Comparison of ENCODE assay signal across 21 cellular contexts in genomic region chr2:7847321-7847720, GRCh38.
DNase-seq lines count a peak whose midpoint lies in the region; ATAC-seq and TF ChIP-seq lines count a peak whose summit lies in the region.
"Had no signal": no experiment of that assay in that cellular context is flagged by ENCODE, and none has a peak within 500 bp of the region (broad histone marks: within the 10 kb centered on the region; RNA-seq: fewer than 3 reads in every experiment).

No MANE protein-coding gene starts in this region.

- H3K4me1 Mint-ChIP-seq in activated CD4-positive, alpha-beta T cell treated with anti-CD3 and anti-CD28 coated beads, Interleukin-2, amount 10 ng/mL, durations not matched to agents 7 days and 5 days: peaks cover 13% of the 10 kb centered on the region
- H3K4me1 Mint-ChIP-seq in activated CD4-positive, alpha-beta memory T cell treated with anti-CD3 and anti-CD28 coated beads, Interleukin-2, amount 10 ng/mL, durations not matched to agents 7 days and 5 days: peaks cover 27% of the 10 kb centered on the region
- H3K4me1 Mint-ChIP-seq in glutamatergic neuron (ENCODE audit: low read depth, unreplicated experiment): no peaks in the 10 kb centered on the region
- H3K4me1 Mint-ChIP-seq: IgD-negative memory B cell, memory B cell had no signal

- H3K4me1 ChIP-seq in mesodermal cell (ENCODE audit: control insufficient read depth, insufficient read depth, low read length, poor library complexity, severe bottlenecking): peaks cover 35% of the 10 kb centered on the region
- H3K4me1 ChIP-seq: A549, HAP-1, suprapubic skin had no signal

- no peak for DNase-seq in activated CD4-positive, alpha-beta T cell treated with anti-CD3 and anti-CD28 coated beads, Interleukin-2, amount 10 ng/mL, durations not matched to agents 7 days and 5 days
- no peak for DNase-seq in activated CD4-positive, alpha-beta T cell treated with anti-CD3 and anti-CD28 coated beads, Interleukin-2, amount 50 U/mL, for 1 hour
- no peak for DNase-seq in activated CD4-positive, alpha-beta memory T cell treated with anti-CD3 and anti-CD28 coated beads, Interleukin-2, amount 10 ng/mL, durations not matched to agents 7 days and 5 days
- no peak for DNase-seq in glutamatergic neuron
- DNase-seq in NCI-H128 (lab: John Stamatoyannopoulos, UW; ENCODE audit: unreplicated experiment): no peak
- no peak for DNase-seq in stimulated activated CD4-positive, alpha-beta T cell treated with anti-CD3 and anti-CD28 coated beads, Interleukin-4, amount 100 ng/mL, for 1 hour
- DNase-seq: central memory CD4-positive, alpha-beta T cell; erythroblast; MM.1S; NCI-H1694; PC-9; stimulated activated CD8-positive, alpha-beta memory T cell treated with anti-CD3 and anti-CD28 coated beads, Interleukin-4, amount 100 ng/mL, for 48 hours had no signal

- H3K9me3 Mint-ChIP-seq in activated CD4-positive, alpha-beta T cell treated with anti-CD3 and anti-CD28 coated beads, Interleukin-2, amount 10 ng/mL, durations not matched to agents 7 days and 5 days: peaks cover 2% of the 10 kb centered on the region
- peaks cover 2% of the 10 kb centered on the region for H3K9me3 Mint-ChIP-seq in activated CD4-positive, alpha-beta memory T cell treated with anti-CD3 and anti-CD28 coated beads, Interleukin-2, amount 10 ng/mL, durations not matched to agents 7 days and 5 days
- H3K9me3 Mint-ChIP-seq in glutamatergic neuron (ENCODE audit: unreplicated experiment): no peaks in the 10 kb centered on the region
- H3K9me3 Mint-ChIP-seq: neural crest cell had no signal

- no peaks in the 10 kb centered on the region for H3K36me3 Mint-ChIP-seq in activated CD4-positive, alpha-beta T cell treated with anti-CD3 and anti-CD28 coated beads, Interleukin-2, amount 10 ng/mL, durations not matched to agents 7 days and 5 days (ENCODE audit: low read depth)
- no peaks in the 10 kb centered on the region for H3K36me3 Mint-ChIP-seq in activated CD4-positive, alpha-beta memory T cell treated with anti-CD3 and anti-CD28 coated beads, Interleukin-2, amount 10 ng/mL, durations not matched to agents 7 days and 5 days (ENCODE audit: low read depth)
- H3K36me3 Mint-ChIP-seq in glutamatergic neuron (ENCODE audit: unreplicated experiment): no peaks in the 10 kb centered on the region
- H3K36me3 Mint-ChIP-seq: IgD-negative memory B cell, memory B cell had no signal

- no peaks in the 10 kb centered on the region for H3K36me3 ChIP-seq in mesodermal cell (ENCODE audit: control insufficient read depth, insufficient read depth, low read length)
- H3K36me3 ChIP-seq: BLaER1 treated with 17β-estradiol and CSF1 and Interleukin-3, amounts not matched to agents 10 nM and 100 nM; HAP-1; suprapubic skin had no signal

- peak overlapping the region; percentile 87 for H3K27ac ChIP-seq in mesodermal cell (ENCODE audit: low read depth, low read length, severe bottlenecking)
- H3K27ac ChIP-seq: A549; BLaER1 treated with 17β-estradiol and CSF1 and Interleukin-3, amounts not matched to agents 10 nM and 100 nM; PC-9; suprapubic skin had no signal

- peak overlapping the region; percentile 27 for H3K27ac Mint-ChIP-seq in activated CD4-positive, alpha-beta T cell treated with anti-CD3 and anti-CD28 coated beads, Interleukin-2, amount 10 ng/mL, durations not matched to agents 7 days and 5 days
- H3K27ac Mint-ChIP-seq in activated CD4-positive, alpha-beta memory T cell treated with anti-CD3 and anti-CD28 coated beads, Interleukin-2, amount 10 ng/mL, durations not matched to agents 7 days and 5 days: peak overlapping the region; percentile 47
- no peak overlapping the region for H3K27ac Mint-ChIP-seq in glutamatergic neuron (ENCODE audit: unreplicated experiment)
- H3K27ac Mint-ChIP-seq: IgD-negative memory B cell, memory B cell had no signal

- no peaks in the 10 kb centered on the region for H3K9me3 ChIP-seq in mesodermal cell (ENCODE audit: control insufficient read depth, low read length)
- H3K9me3 ChIP-seq: A549; BLaER1 treated with 17β-estradiol and CSF1 and Interleukin-3, amounts not matched to agents 10 nM and 100 nM; HAP-1; suprapubic skin had no signal

- CTCF ChIA-PET in activated CD4-positive, alpha-beta T cell treated with anti-CD3 and anti-CD28 coated beads, Interleukin-2, amount 10 ng/mL, durations not matched to agents 7 days and 5 days (lab: Charles Lee): interaction anchor here (0.6 to 3.0 kb wide), 4 partner anchors 11 to 668 kb away, joined by 3 to 9 read pairs (median 3); no protein-coding TSS in a partner anchor
- CTCF ChIA-PET in activated CD4-positive, alpha-beta memory T cell treated with anti-CD3 and anti-CD28 coated beads, Interleukin-2, amount 10 ng/mL, durations not matched to agents 7 days and 5 days (lab: Charles Lee): interaction anchor here (1.7 kb wide), 1 partner anchor 122 kb away, joined by 4 read pairs; no protein-coding TSS in a partner anchor

- no peak overlapping the region for H3K4me3 Mint-ChIP-seq in activated CD4-positive, alpha-beta T cell treated with anti-CD3 and anti-CD28 coated beads, Interleukin-2, amount 10 ng/mL, durations not matched to agents 7 days and 5 days
- no peak overlapping the region for H3K4me3 Mint-ChIP-seq in activated CD4-positive, alpha-beta memory T cell treated with anti-CD3 and anti-CD28 coated beads, Interleukin-2, amount 10 ng/mL, durations not matched to agents 7 days and 5 days
- no peak overlapping the region for H3K4me3 Mint-ChIP-seq in glutamatergic neuron (ENCODE audit: unreplicated experiment)
- H3K4me3 Mint-ChIP-seq: IgD-negative memory B cell, memory B cell, neural crest cell had no signal

- POLR2A ChIA-PET in activated CD4-positive, alpha-beta T cell treated with anti-CD3 and anti-CD28 coated beads, Interleukin-2, amount 10 ng/mL, durations not matched to agents 7 days and 5 days (lab: Charles Lee): interaction anchor here (0.6 kb wide), 1 partner anchor 217 kb away, joined by 9 read pairs; no protein-coding TSS in a partner anchor
- POLR2A ChIA-PET in activated CD4-positive, alpha-beta memory T cell treated with anti-CD3 and anti-CD28 coated beads, Interleukin-2, amount 10 ng/mL, durations not matched to agents 7 days and 5 days (lab: Charles Lee): interaction anchor here (0.7 to 1.0 kb wide), 4 partner anchors 121 to 931 kb away, joined by 3 to 5 read pairs (median 3); no protein-coding TSS in a partner anchor

- H3K4me3 ChIP-seq in mesodermal cell (ENCODE audit: extremely low read depth, insufficient read depth, low read length, poor library complexity, severe bottlenecking): no peak overlapping the region
- H3K4me3 ChIP-seq: A549; BLaER1 treated with 17β-estradiol and CSF1 and Interleukin-3, amounts not matched to agents 10 nM and 100 nM; HAP-1; PC-9; suprapubic skin had no signal

- no peaks in the 10 kb centered on the region for H3K27me3 Mint-ChIP-seq in activated CD4-positive, alpha-beta T cell treated with anti-CD3 and anti-CD28 coated beads, Interleukin-2, amount 10 ng/mL, durations not matched to agents 7 days and 5 days
- H3K27me3 Mint-ChIP-seq in activated CD4-positive, alpha-beta memory T cell treated with anti-CD3 and anti-CD28 coated beads, Interleukin-2, amount 10 ng/mL, durations not matched to agents 7 days and 5 days: no peaks in the 10 kb centered on the region
- H3K27me3 Mint-ChIP-seq in glutamatergic neuron (ENCODE audit: unreplicated experiment): no peaks in the 10 kb centered on the region

- 76 to 81% methylated on average over 2 of the region's 4 CpGs for WGBS in mesodermal cell (ENCODE audit: insufficient coverage in 2 of 2), 2 experiments

- ATAC-seq in GM18867 (IDR thresholded peaks at IDR 0.05; ENCODE audit: unreplicated experiment): peak; percentile 10
- ATAC-seq: A549 had no signal

- no peak for TF ChIP-seq CTCF in glutamatergic neuron (IDR thresholded peaks at IDR 0.05; ENCODE audit: partially characterized antibody, unreplicated experiment)
